Comparison of ENCODE assay signal across 21 cellular contexts in genomic region chrX:63428348-63428747, GRCh38.
DNase-seq lines count a peak whose midpoint lies in the region; ATAC-seq and TF ChIP-seq lines count a peak whose summit lies in the region.
"Had no signal": no experiment of that assay in that cellular context is flagged by ENCODE, and none has a peak within 500 bp of the region (broad histone marks: within the 10 kb centered on the region; RNA-seq: fewer than 3 reads in every experiment).

No MANE protein-coding gene starts in this region.

- H3K9ac ChIP-seq in GM23248 = no peak overlapping the region
- H3K9ac ChIP-seq in MM.1S (ENCODE audit: low read length) = no peak overlapping the region
- H3K9ac ChIP-seq: BLaER1 treated with 17β-estradiol and CSF1 and Interleukin-3, amounts not matched to agents 10 nM and 100 nM had no signal

- TF ChIP-seq CTCF in RWPE1 (conservative IDR thresholded peaks at IDR 0.05; ENCODE audit: low read depth) (no peak), sigmoid colon (IDR thresholded peaks at IDR 0.05) (no peak), MM.1S (IDR thresholded peaks at IDR 0.05; ENCODE audit: low read length) (no peak)

- no peaks in the 10 kb centered on the region for H3K9me3 ChIP-seq in GM23248 (ENCODE audit: low read depth)
- H3K9me3 ChIP-seq in sigmoid colon = no peaks in the 10 kb centered on the region
- no peaks in the 10 kb centered on the region for H3K9me3 ChIP-seq in MM.1S (replicated peaks; ENCODE audit: insufficient read depth, low read length)
- H3K9me3 ChIP-seq: MG63, SJCRH30 had no signal

- H4K20me1 ChIP-seq in GM23248 (ENCODE audit: insufficient read depth) = no peaks in the 10 kb centered on the region
- no peaks in the 10 kb centered on the region for H4K20me1 ChIP-seq in MM.1S (ENCODE audit: insufficient read depth, low read length)
- H4K20me1 ChIP-seq: BLaER1 treated with 17β-estradiol and CSF1 and Interleukin-3, amounts not matched to agents 10 nM and 100 nM had no signal

- DNase-seq in GM23248 (peak; percentile 0), RWPE1 (ENCODE audit: low spot score) (peak; percentile 54), epithelial cell of prostate (ENCODE audit: low read depth, low spot score) (peak; percentile 75), kidney tubule cell (ENCODE audit: low spot score) (peak; percentile 12), DMS 273 treated with DMSO at 0.1 percent for 48 hours (lab: John Stamatoyannopoulos, UW) (no peak), sigmoid colon (no peak), MM.1S (no peak)
- DNase-seq: CD8-positive, alpha-beta memory T cell; DND-41; GDM1; MG63; NCI-H1092 treated with DMSO at 0.1 percent for 48 hours; NCI-H1694; NCI-H2107; NCI-H69; RPMI8226; SJCRH30 had no signal

- no peak for TF ChIP-seq EP300 in sigmoid colon (IDR thresholded peaks at IDR 0.05)

- H3K79me2 ChIP-seq in GM23248 (ENCODE audit: insufficient read depth) (no peaks in the 10 kb centered on the region), MM.1S (ENCODE audit: low read length) (no peaks in the 10 kb centered on the region)

- in situ Hi-C loops in GM23248 (cut with MboI) = no loop called here

- H3K4me2 ChIP-seq in GM23248 (ENCODE audit: unreplicated experiment) = no peak overlapping the region
- no peak overlapping the region for H3K4me2 ChIP-seq in MM.1S (ENCODE audit: low read depth, low read length)
- H3K4me2 ChIP-seq: BLaER1 treated with 17β-estradiol and CSF1 and Interleukin-3, amounts not matched to agents 10 nM and 100 nM had no signal

- POLR2A ChIA-PET in RWPE1 (lab: Yijun Ruan, JAX; ENCODE audit: low non-redundant PET) = no interaction called here

- H3K4me1 ChIP-seq in GM23248 (ENCODE audit: insufficient read depth) = no peaks in the 10 kb centered on the region
- H3K4me1 ChIP-seq in sigmoid colon = no peaks in the 10 kb centered on the region
- H3K4me1 ChIP-seq in MM.1S (ENCODE audit: low read length) = no peaks in the 10 kb centered on the region
- H3K4me1 ChIP-seq: BLaER1 treated with 17β-estradiol and CSF1 and Interleukin-3, amounts not matched to agents 10 nM and 100 nM; SJCRH30 had no signal

- CTCF ChIA-PET in RWPE1 (lab: Yijun Ruan, JAX) = no interaction called here

- intact Hi-C loops in sigmoid colon (cut with DNase I) = no loop called here

- no peak overlapping the region for H3K4me3 ChIP-seq in GM23248
- H3K4me3 ChIP-seq in sigmoid colon = no peak overlapping the region
- H3K4me3 ChIP-seq in MM.1S (ENCODE audit: low read length) = no peak overlapping the region
- H3K4me3 ChIP-seq: BLaER1 treated with 17β-estradiol and CSF1 and Interleukin-3, amounts not matched to agents 10 nM and 100 nM; GM12878; MG63; SJCRH30 had no signal

- H3K9me2 ChIP-seq in GM23248 (ENCODE audit: insufficient read depth) (no peaks in the 10 kb centered on the region), MM.1S (replicated peaks; ENCODE audit: insufficient read depth, low read length) (no peaks in the 10 kb centered on the region)

- H3F3A ChIP-seq in GM23248 (ENCODE audit: insufficient read depth) (no peaks in the 10 kb centered on the region), MM.1S (ENCODE audit: insufficient read depth, low read length) (no peaks in the 10 kb centered on the region)

- H3K27me3 ChIP-seq in GM23248 (replicated peaks; ENCODE audit: insufficient read depth) = no peaks in the 10 kb centered on the region
- no peaks in the 10 kb centered on the region for H3K27me3 ChIP-seq in sigmoid colon
- H3K27me3 ChIP-seq in MM.1S (replicated peaks; ENCODE audit: insufficient read depth, low read length) = no peaks in the 10 kb centered on the region
- H3K27me3 ChIP-seq: MG63, SJCRH30 had no signal

- H2AFZ ChIP-seq in GM23248 (no peak overlapping the region), MM.1S (ENCODE audit: low read length) (no peak overlapping the region)

- H3K27ac ChIP-seq in GM23248 = no peak overlapping the region
- H3K27ac ChIP-seq in RWPE1 = no peak overlapping the region
- H3K27ac ChIP-seq in epithelial cell of prostate = peak overlapping the region; percentile 69
- no peak overlapping the region for H3K27ac ChIP-seq in sigmoid colon
- H3K27ac ChIP-seq in MM.1S (ENCODE audit: low read length) = no peak overlapping the region
- H3K27ac ChIP-seq: BLaER1 treated with 17β-estradiol and CSF1 and Interleukin-3, amounts not matched to agents 10 nM and 100 nM; SJCRH30 had no signal

- ATAC-seq in HG02885 (IDR thresholded peaks at IDR 0.05; ENCODE audit: poor library complexity, unreplicated experiment) = no peak
- ATAC-seq: GM12878, HCT116 had no signal

- no peak for TF ChIP-seq POLR2A in sigmoid colon (IDR thresholded peaks at IDR 0.05)

- 83 to 85% methylated on average over 4 to 5 of the region's 5 CpGs for WGBS in GM23248 (ENCODE audit: low coverage in 1 of 2, low lambda C conversion rate in 2 of 2, missing lambda C conversion rate in 2 of 2), 2 experiments
- 97 to 98% methylated on average over 5 of the region's 5 CpGs for WGBS in sigmoid colon, 2 donors

- H3K36me3 ChIP-seq in GM23248 (ENCODE audit: low read depth) = no peaks in the 10 kb centered on the region
- peaks cover 0 to 4% (median 0%) of the 10 kb centered on the region in 4 donors for H3K36me3 ChIP-seq in sigmoid colon
- H3K36me3 ChIP-seq in MM.1S (replicated peaks; ENCODE audit: insufficient read depth, low read length) = no peaks in the 10 kb centered on the region; the same call in 1 of the 2 replicates
- H3K36me3 ChIP-seq: MG63, SJCRH30 had no signal

Comparison
In these comparisons a context has a peak if more than half of its experiments do, and no peak if none do; other contexts are left out.
1. DNase-seq: peak in GM23248 (single experiment), RWPE1 (single experiment), epithelial cell of prostate (single experiment) and kidney tubule cell (single experiment); none in DMS 273 treated with DMSO at 0.1 percent for 48 hours (single experiment), sigmoid colon (single experiment) and MM.1S (single experiment).